Comparison of ENCODE assay signal across 1 cellular context in genomic region chr17:50916026-50916707, GRCh38.
TF ChIP-seq lines count a peak whose summit lies in the region.

No MANE protein-coding gene starts in this region.

TF ChIP-seq in GM12878, 131 proteins besides CTCF, POLR2A, EP300 and RAD21 (continued from another document):
- TF ChIP-seq MYB (IDR thresholded peaks at IDR 0.05; ENCODE audit: borderline replicate concordance, low read depth, low read length) (no peak), ETV6 (conservative IDR thresholded peaks at IDR 0.05 in 1 of 2, IDR thresholded peaks at IDR 0.05 in 1 of 2; ENCODE audit: borderline replicate concordance in 1 of 2, low read depth in 1 of 2) (no peak), ZNF384 (IDR thresholded peaks at IDR 0.05; ENCODE audit: borderline replicate concordance, low read depth, low read length) (no peak)
- TF ChIP-seq, protein P1, sequence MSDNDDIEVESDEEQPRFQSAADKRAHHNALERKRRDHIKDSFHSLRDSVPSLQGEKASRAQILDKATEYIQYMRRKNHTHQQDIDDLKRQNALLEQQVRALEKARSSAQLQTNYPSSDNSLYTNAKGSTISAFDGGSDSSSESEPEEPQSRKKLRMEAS (IDR thresholded peaks at IDR 0.05; ENCODE audit: low read depth, low read length): no peak
